Comparison of ENCODE assay signal across 23 cellular contexts in genomic region chr6:1437553-1438406, GRCh38. TPM values are rescaled to one million over a fixed set of nuclear protein-coding genes. Genes with fewer than 3 reads are reported as not detected.
DNase-seq lines count a peak whose midpoint lies in the region; ATAC-seq and TF ChIP-seq lines count a peak whose summit lies in the region.
"Had no signal": no experiment of that assay in that cellular context is flagged by ENCODE, and none has a peak within 500 bp of the region (broad histone marks: within the 10 kb centered on the region; RNA-seq: fewer than 3 reads in every experiment).

No MANE protein-coding gene starts in this region.

- no peaks in the 10 kb centered on the region for H3K36me3 ChIP-seq in GM23338 (ENCODE audit: insufficient read depth)
- H3K36me3 ChIP-seq in adipocyte (ENCODE audit: control insufficient read depth, insufficient read depth, low read length, severe bottlenecking): no peaks in the 10 kb centered on the region

- peak; percentile 51 for DNase-seq in GM23338 (ENCODE audit: low spot score)
- no peak for DNase-seq in adipocyte (ENCODE audit: low read depth)
- peak; percentile 51 for DNase-seq in islet precursor cell
- no peak for DNase-seq in type B pancreatic cell (ENCODE audit: extremely low spot score, unreplicated experiment)
- DNase-seq in pons (ENCODE audit: low spot score): no peak
- DNase-seq in retina: no peak
- DNase-seq in GM10248 (ENCODE audit: extremely low spot score): no peak
- DNase-seq: CD4-positive, CD25-positive, alpha-beta regulatory T cell; DMS153; DND-41; GOT3; NCI-H1048; NCI-H1417 treated with DMSO at 0.1 percent for 48 hours; NCI-H1694 treated with DMSO at 0.1 percent for 48 hours; NCI-H2081; NCI-H2227 treated with DMSO at 0.1 percent for 48 hours; NCI-H526 treated with DMSO at 0.1 percent for 48 hours; SHP77 had no signal

- H3K27me3 ChIP-seq in GM23338 (ENCODE audit: insufficient read depth) (no peaks in the 10 kb centered on the region), adipocyte (replicated peaks; ENCODE audit: control insufficient read depth, insufficient read depth, low read length) (peaks cover 11% of the 10 kb centered on the region)

- 0 out of 2 replicates have a peak, but pooled peaks cover 6% of the 10 kb centered on the region for H3F3A ChIP-seq in GM23338 (replicated peaks; ENCODE audit: low read depth)

- H3K27me3 Mint-ChIP-seq in GM23338 (ENCODE audit: insufficient read depth, low read depth, poor library complexity): peaks cover 8% of the 10 kb centered on the region
- H3K27me3 Mint-ChIP-seq in type B pancreatic cell: peaks cover 39% of the 10 kb centered on the region
- H3K27me3 Mint-ChIP-seq in activated T-helper 17 cell treated with anti-CD3 and anti-CD28 coated beads, Interleukin-2, amount 50 U/mL, for 72 hours: peaks cover 39% of the 10 kb centered on the region

- peak; percentile 57 for ATAC-seq in GM23338
- ATAC-seq in activated T-helper 17 cell treated with anti-CD3 and anti-CD28 coated beads, Interleukin-2, amount 50 U/mL, for 72 hours (replicated peaks): no peak

- no peaks in the 10 kb centered on the region for H3K9me2 ChIP-seq in GM23338 (ENCODE audit: insufficient read depth)

- CTCF ChIA-PET in GM10248 (lab: Yijun Ruan, JAX): interaction anchor here (0.9 to 3.0 kb wide), 8 partner anchors 10 to 844 kb away, joined by 3 to 34 read pairs (median 11); no protein-coding TSS in a partner anchor

- H3K9ac ChIP-seq in adipocyte (ENCODE audit: low read length): peak overlapping the region; percentile 39

- H2AFZ ChIP-seq in GM23338: peak overlapping the region; percentile 97

- H3K79me2 ChIP-seq in GM23338 (replicated peaks; ENCODE audit: insufficient read depth): no peaks in the 10 kb centered on the region

- no peaks in the 10 kb centered on the region for H4K20me1 ChIP-seq in GM23338 (replicated peaks; ENCODE audit: insufficient read depth)

- H3K4me1 ChIP-seq in GM23338 (ENCODE audit: insufficient read depth) (no peaks in the 10 kb centered on the region; the same call in 1 of the 2 replicates), adipocyte (ENCODE audit: control insufficient read depth, insufficient read depth, low read length) (peaks cover 4% of the 10 kb centered on the region)

- H3K4me3 ChIP-seq in GM23338 (no peak overlapping the region), adipocyte (ENCODE audit: low read length) (no peak overlapping the region)

- peak overlapping the region; percentile 62; the same call in 1 of the 2 replicates for H3K4me2 ChIP-seq in GM23338

- POLR2A ChIA-PET in GM10248 (lab: Yijun Ruan, JAX): no interaction called here

- peak overlapping the region; percentile 4; the same call in 1 of the 3 replicates for H3K4me3 Mint-ChIP-seq in GM23338
- H3K4me3 Mint-ChIP-seq in type B pancreatic cell: no peak overlapping the region
- H3K4me3 Mint-ChIP-seq in activated T-helper 17 cell treated with anti-CD3 and anti-CD28 coated beads, Interleukin-2, amount 50 U/mL, for 72 hours: no peak overlapping the region
- H3K4me3 Mint-ChIP-seq: CD4-positive, CD25-positive, alpha-beta regulatory T cell had no signal

- H3K9me3 Mint-ChIP-seq in GM23338 (peaks cover 34% of the 10 kb centered on the region), type B pancreatic cell (no peaks in the 10 kb centered on the region)
- no peaks in the 10 kb centered on the region for H3K9me3 Mint-ChIP-seq in activated T-helper 17 cell treated with anti-CD3 and anti-CD28 coated beads, Interleukin-2, amount 50 U/mL, for 72 hours

- peaks cover 15% of the 10 kb centered on the region for H3K36me3 Mint-ChIP-seq in GM23338 (ENCODE audit: low read depth)
- H3K36me3 Mint-ChIP-seq in type B pancreatic cell: no peaks in the 10 kb centered on the region
- H3K36me3 Mint-ChIP-seq in activated T-helper 17 cell treated with anti-CD3 and anti-CD28 coated beads, Interleukin-2, amount 50 U/mL, for 72 hours (ENCODE audit: low read depth): no peaks in the 10 kb centered on the region
- H3K36me3 Mint-ChIP-seq: CD4-positive, CD25-positive, alpha-beta regulatory T cell had no signal

- H3K27ac Mint-ChIP-seq in GM23338: no peak overlapping the region
- H3K27ac Mint-ChIP-seq in type B pancreatic cell: peak overlapping the region; percentile 44
- H3K27ac Mint-ChIP-seq in activated T-helper 17 cell treated with anti-CD3 and anti-CD28 coated beads, Interleukin-2, amount 50 U/mL, for 72 hours: no peak overlapping the region
- H3K27ac Mint-ChIP-seq: CD4-positive, CD25-positive, alpha-beta regulatory T cell had no signal

- H3K4me1 Mint-ChIP-seq in GM23338: peaks cover 23% of the 10 kb centered on the region
- peaks cover 12% of the 10 kb centered on the region for H3K4me1 Mint-ChIP-seq in type B pancreatic cell (ENCODE audit: unreplicated experiment)
- H3K4me1 Mint-ChIP-seq in activated T-helper 17 cell treated with anti-CD3 and anti-CD28 coated beads, Interleukin-2, amount 50 U/mL, for 72 hours: no peaks in the 10 kb centered on the region

- no peak for TF ChIP-seq CTCF in GM23338 (conservative IDR thresholded peaks at IDR 0.05; ENCODE audit: low read depth in 2 of 2)
- no peak for TF ChIP-seq CTCF in type B pancreatic cell (conservative IDR thresholded peaks at IDR 0.05)
- TF ChIP-seq CTCF in GM10248 (IDR thresholded peaks at IDR 0.05; ENCODE audit: control extremely low read depth, extremely low read depth, low read depth, missing control alignments): no peak

- no peak overlapping the region for H3K27ac ChIP-seq in GM23338 (ENCODE audit: low read depth)
- H3K27ac ChIP-seq: HL-60, RWPE1 had no signal

- H3K9me3 ChIP-seq in adipocyte (ENCODE audit: control insufficient read depth, low read length): no peaks in the 10 kb centered on the region

TF ChIP-seq in GM23338, 12 proteins besides CTCF, POLR2A, EP300 and RAD21 (continues in another document):
- TF ChIP-seq EZH2 (IDR thresholded peaks at IDR 0.05; ENCODE audit: low read depth, unreplicated experiment) (no peak), JUNB (IDR thresholded peaks at IDR 0.05; ENCODE audit: unreplicated experiment) (no peak), POLR2AphosphoS5 (IDR thresholded peaks at IDR 0.05; ENCODE audit: low read depth) (no peak), ETS1 (IDR thresholded peaks at IDR 0.05) (no peak), REST (IDR thresholded peaks at IDR 0.05; ENCODE audit: unreplicated experiment) (no peak), EZH2phosphoT487 (IDR thresholded peaks at IDR 0.05; ENCODE audit: unreplicated experiment) (no peak)

RNA-seq across cellular contexts. Expression of gene FOXF2, which starts 48.4 kb away (rescaled TPM):
- total RNA-seq in GM23338 (2014; rRNA removed; shearing (Covaris generic)): not detected in 2 replicates
- not detected in 2 replicates for polyA plus RNA-seq in GM23338 (2016; fragmentation: Nextera tagmentation; extraction: Ambion mirVana)
- 2.1 and 8.1 TPM in 2 replicates for total RNA-seq in type B pancreatic cell (ENCODE audit: low replicate concordance)
- not detected for total RNA-seq in activated T-helper 17 cell treated with anti-CD3 and anti-CD28 coated beads, Interleukin-2, amount 50 U/mL, for 72 hours
- total RNA-seq: A172; CD4-positive, CD25-positive, alpha-beta regulatory T cell; OCI-LY7 had no signal
- polyA plus RNA-seq: CD4-positive, CD25-positive, alpha-beta regulatory T cell had no signal

Comparison
In these comparisons a context has a peak if more than half of its experiments do, and no peak if none do; other contexts are left out.
1. DNase-seq: peak in GM23338 (single experiment) and islet precursor cell (single experiment); none in adipocyte (single experiment), type B pancreatic cell (single experiment), pons (single experiment), retina (single experiment) and GM10248 (single experiment).